Comparison of ENCODE assay signal across 9 cellular contexts in genomic region chr1:5565726-5566125, GRCh38.
"Had no signal": no experiment of that assay in that cellular context is flagged by ENCODE, and none has a peak within 500 bp of the region (broad histone marks: within the 10 kb centered on the region; RNA-seq: fewer than 3 reads in every experiment).

No MANE protein-coding gene starts in this region.

- H3K36me3 Mint-ChIP-seq: IgD-negative memory B cell had no signal

- H3K27me3 Mint-ChIP-seq: IgD-negative memory B cell had no signal

- H3K27ac ChIP-seq: GM23248, HL-60 had no signal

- H3K4me1 Mint-ChIP-seq: IgD-negative memory B cell had no signal

- ATAC-seq: HCT116, HepG2 had no signal

- H3K4me3 ChIP-seq: GM23248, HAP-1 had no signal

- H3K4me3 Mint-ChIP-seq: HFFc6, IgD-negative memory B cell had no signal

- H3K27ac Mint-ChIP-seq: HFFc6 had no signal

- DNase-seq: GM23248, GOT3, H7, HFFc6 had no signal
